Comparison of ENCODE assay signal across 19 cellular contexts in the genomic region with DNA sequence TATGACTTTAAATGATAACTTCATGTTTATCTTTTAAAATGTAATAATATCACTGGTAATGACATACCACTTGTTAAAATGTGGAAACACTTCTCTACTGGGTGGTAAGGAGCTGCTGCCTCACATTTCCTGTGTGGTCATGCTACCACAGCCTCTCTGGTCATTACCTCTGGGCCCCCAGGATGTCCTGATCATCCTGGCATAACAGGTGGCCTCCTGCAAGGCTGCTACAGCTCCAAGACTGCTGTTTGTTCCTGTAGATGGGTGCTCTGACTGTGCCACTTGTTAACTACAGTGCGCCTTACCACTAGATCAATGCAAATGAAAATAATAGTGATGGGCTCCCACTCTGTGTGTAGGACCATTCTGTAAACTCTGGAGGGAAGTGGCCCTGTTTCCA.
"Had no signal": no experiment of that assay in that cellular context is flagged by ENCODE, and none has a peak within 500 bp of the region (broad histone marks: within the 10 kb centered on the region; RNA-seq: fewer than 3 reads in every experiment).

No MANE protein-coding gene starts in this region.

- DNase-seq: natural killer cell; occipital lobe; ovary; posterior cingulate gyrus; psoas muscle; right cardiac atrium; right lobe of liver; sigmoid colon; small intestine; stimulated activated CD4-positive, alpha-beta T cell treated with anti-CD3 and anti-CD28 coated beads, Interleukin-15, amount 100 ng/mL, for 24 hours; stimulated activated CD4-positive, alpha-beta T cell treated with anti-CD3 and anti-CD28 coated beads, Interleukin-2, amount 100 ng/mL, for 24 hours; stimulated activated CD4-positive, alpha-beta T cell treated with anti-CD3 and anti-CD28 coated beads, Interleukin-2, amount 100 ng/mL, for 48 hours; stimulated activated CD4-positive, alpha-beta T cell treated with anti-CD3 and anti-CD28 coated beads, Interleukin-4, amount 100 ng/mL, for 24 hours; stimulated activated naive B cell treated with anti-CD40 and anti-IgM and Interleukin-4, amounts not matched to agents 10 μg/mL and 1 μg/mL and 100 μg/mL, for 72 hours; stimulated activated naive CD4-positive, alpha-beta T cell treated with Interleukin-2 at 50 U/mL for 16 hours; stomach; thyroid gland; trophoblast cell; upper lobe of left lung had no signal
